ENCODE assay signal across 27 cellular contexts in genomic region chr1:187570166-187570565, GRCh38.
DNase-seq lines count a peak whose midpoint lies in the region; ATAC-seq, FAIRE-seq and TF ChIP-seq lines count a peak whose summit lies in the region.
"Had no signal": no experiment of that assay in that cellular context is flagged by ENCODE, and none has a peak within 500 bp of the region (broad histone marks: within the 10 kb centered on the region; RNA-seq: fewer than 3 reads in every experiment).

No MANE protein-coding gene starts in this region.

- H3K18ac ChIP-seq in IMR-90 (ENCODE audit: low read depth, low read length), result no peak overlapping the region

- H3K79me1 ChIP-seq in IMR-90 (ENCODE audit: low read depth in 1 of 2, low read length in 2 of 2), result no peaks in the 10 kb centered on the region

- WGBS in IMR-90 (ENCODE audit: extremely low coverage in 2 of 2, insufficient read length in 1 of 2), 2 experiments, result no CpG with 5 or more reads among the region's 2 CpGs
- 0% methylated on average over 2 of the region's 2 CpGs for WGBS in HepG2 (ENCODE audit: low lambda C conversion rate)

- no peak overlapping the region for H2AK9ac ChIP-seq in IMR-90 (replicated peaks; ENCODE audit: low read depth, low read length, poor library complexity)

- CTCF ChIA-PET in IMR-90 (lab: Yijun Ruan, JAX), result no interaction called here
- CTCF ChIA-PET in HepG2 (lab: Yijun Ruan, JAX; ENCODE audit: low intra/inter-chr PET ratio, low total read pairs), result no interaction called here

- TF ChIP-seq CTCF in D721Med (IDR thresholded peaks at IDR 0.05; ENCODE audit: insufficient read depth, missing control alignments) (no peak), IMR-90 (conservative IDR thresholded peaks at IDR 0.05; ENCODE audit: low read depth, low read length) (no peak), retinal pigment epithelial cell (conservative IDR thresholded peaks at IDR 0.05; ENCODE audit: low read depth, low read length) (no peak), HepG2 (CRISPR knock-in tag; IDR thresholded peaks at IDR 0.05) (no peak)

- intact Hi-C loops in IMR-90 (cut with micrococcal nuclease) (no loop called here), HepG2 (cut with micrococcal nuclease; ENCODE audit: unreplicated experiment) (no loop called here)

- H3K9ac ChIP-seq in IMR-90 (ENCODE audit: low read depth, low read length) (no peak overlapping the region), HepG2 (ENCODE audit: insufficient read depth, low read depth, low read length) (no peak overlapping the region)
- H3K9ac ChIP-seq: BLaER1 treated with 17β-estradiol and CSF1 and Interleukin-3, amounts not matched to agents 10 nM and 100 nM had no signal

- no peak overlapping the region for H2AK5ac ChIP-seq in IMR-90 (ENCODE audit: low read depth, low read length)

- H3K14ac ChIP-seq in IMR-90 (replicated peaks; ENCODE audit: low read depth, low read length), result no peak overlapping the region

- H3K4ac ChIP-seq in IMR-90 (ENCODE audit: low read depth, low read length), result no peak overlapping the region

- H3K4me3 ChIP-seq in IMR-90 (ENCODE audit: insufficient read depth, low read depth, low read length), result no peak overlapping the region
- no peak overlapping the region for H3K4me3 ChIP-seq in retinal pigment epithelial cell (ENCODE audit: low read length)
- no peak overlapping the region for H3K4me3 ChIP-seq in HepG2 (replicated peaks in 1 of 3; ENCODE audit: insufficient read depth in 1 of 3, low read depth in 2 of 3, low read length in 3 of 3)
- H3K4me3 ChIP-seq: BLaER1 treated with 17β-estradiol and CSF1 and Interleukin-3, amounts not matched to agents 10 nM and 100 nM; GM12878 had no signal

- no peak overlapping the region for H2BK5ac ChIP-seq in IMR-90 (ENCODE audit: low read depth, low read length, poor library complexity, severe bottlenecking)

- H4K20me1 ChIP-seq in IMR-90 (ENCODE audit: insufficient read depth, low read length), result no peaks in the 10 kb centered on the region
- H4K20me1 ChIP-seq in HepG2 (ENCODE audit: insufficient read depth, low read length), result no peaks in the 10 kb centered on the region
- H4K20me1 ChIP-seq: BLaER1 treated with 17β-estradiol and CSF1 and Interleukin-3, amounts not matched to agents 10 nM and 100 nM had no signal

- H4K8ac ChIP-seq in IMR-90 (ENCODE audit: low read depth in 2 of 2, low read length in 2 of 2), result no peak overlapping the region

- H3K23ac ChIP-seq in IMR-90 (ENCODE audit: low read depth, low read length), result no peak overlapping the region

- BruUV-seq in IMR-90 (replicated peaks; lab: Mats Ljungman, UMichigan) (no TSS peak), HepG2 (replicated peaks; lab: Mats Ljungman, UMichigan) (no TSS peak)

- no peak for TF ChIP-seq POLR2A in IMR-90 (IDR thresholded peaks at IDR 0.05; ENCODE audit: low read depth, low read length)
- TF ChIP-seq POLR2A in HepG2 (IDR thresholded peaks at IDR 0.05; ENCODE audit: insufficient read depth in 1 of 2, low read depth in 2 of 2, low read length in 2 of 2), result no peak

- dilution Hi-C loops in IMR-90 (cut with HindIII; ENCODE audit: low sequenced_read_pairs, unreplicated experiment), result no loop called here

- ATAC-seq in IMR-90 (ENCODE audit: low read depth) (no peak), HG03439 (IDR thresholded peaks at IDR 0.05; ENCODE audit: unreplicated experiment) (no peak), HepG2 (no peak), GM21786 (IDR thresholded peaks at IDR 0.05; ENCODE audit: unreplicated experiment) (no peak)
- ATAC-seq: CD8-positive, alpha-beta T cell; GM12878 had no signal

- TF ChIP-seq EP300 in HepG2 (IDR thresholded peaks at IDR 0.05; ENCODE audit: low read depth in 2 of 2, low read length in 2 of 2) (no peak), HepG2 (CRISPR knock-in tag; IDR thresholded peaks at IDR 0.05; ENCODE audit: borderline replicate concordance) (no peak)

- DNase-seq in D721Med (ENCODE audit: insufficient read length, low spot score) (no peak), IMR-90 (no peak), NCI-H446 treated with DMSO at 0.1 percent for 48 hours (lab: John Stamatoyannopoulos, UW) (peak; percentile 64), retinal pigment epithelial cell (ENCODE audit: low read depth) (peak; percentile 60), occipital lobe (lab: John Stamatoyannopoulos, UW) (no peak), HepG2 (ENCODE audit: low spot score) (no peak)
- DNase-seq: 8988T; ACHN; AML-193; Caco-2; Calu3; CD4-positive, alpha-beta T cell; CD8-positive, alpha-beta T cell; DMS 273 treated with DMSO at 0.1 percent for 48 hours; DMS153; DMS53; DMS79; DND-41; EL; GDM1 had no signal

- H3K27ac ChIP-seq in IMR-90 (ENCODE audit: insufficient read depth, low read length) (no peak overlapping the region), HepG2 (ENCODE audit: extremely low read length, insufficient read depth, low read length) (no peak overlapping the region)
- H3K27ac ChIP-seq: BLaER1 treated with 17β-estradiol and CSF1 and Interleukin-3, amounts not matched to agents 10 nM and 100 nM; C4-2B had no signal

- H3K36me3 ChIP-seq in IMR-90 (ENCODE audit: control insufficient read depth, insufficient read depth, low read length) (no peaks in the 10 kb centered on the region), HepG2 (replicated peaks in 1 of 2; ENCODE audit: control insufficient read depth in 1 of 2, insufficient read depth in 2 of 2, low read length in 2 of 2) (no peaks in the 10 kb centered on the region)
- H3K36me3 ChIP-seq: BLaER1 treated with 17β-estradiol and CSF1 and Interleukin-3, amounts not matched to agents 10 nM and 100 nM had no signal

- H4K5ac ChIP-seq in IMR-90 (ENCODE audit: low read depth, low read length), result no peak overlapping the region

- H3K4me2 ChIP-seq in IMR-90 (ENCODE audit: low read depth, low read length), result no peak overlapping the region
- H3K4me2 ChIP-seq in HepG2 (ENCODE audit: low read depth, low read length), result no peak overlapping the region
- H3K4me2 ChIP-seq: BLaER1 treated with 17β-estradiol and CSF1 and Interleukin-3, amounts not matched to agents 10 nM and 100 nM had no signal

- H3K9me3 ChIP-seq in IMR-90 (ENCODE audit: control insufficient read depth, insufficient read depth, low read length) (no peaks in the 10 kb centered on the region), HepG2 (ENCODE audit: low read length) (no peaks in the 10 kb centered on the region)
- H3K9me3 ChIP-seq: Caco-2 had no signal

- no peak overlapping the region for H2BK15ac ChIP-seq in IMR-90 (ENCODE audit: low read depth, low read length)

- POLR2A ChIA-PET in IMR-90 (lab: Charles Lee; ENCODE audit: unreplicated experiment) (no interaction called here), HepG2 (lab: Yijun Ruan, JAX) (no interaction called here)

- no peaks in the 10 kb centered on the region for H3K27me3 ChIP-seq in IMR-90 (ENCODE audit: control insufficient read depth, insufficient read depth, low read length)
- no peaks in the 10 kb centered on the region for H3K27me3 ChIP-seq in HepG2 (ENCODE audit: control insufficient read depth in 1 of 2, insufficient read depth in 2 of 2, low read length in 2 of 2)
- H3K27me3 ChIP-seq: BLaER1 treated with 17β-estradiol and CSF1 and Interleukin-3, amounts not matched to agents 10 nM and 100 nM had no signal

- FAIRE-seq in D721Med (lab: Jason Lieb, UNC) (peak; percentile 35), HepG2 (lab: Jason Lieb, UNC) (no peak)
- FAIRE-seq: GM12878, GM12892, GM18507 had no signal

- H4K91ac ChIP-seq in IMR-90 (ENCODE audit: insufficient read depth, low read depth, low read length), result no peak overlapping the region

- no peak overlapping the region for H2BK20ac ChIP-seq in IMR-90 (ENCODE audit: low read depth, low read length)

- TF ChIP-seq RAD21 in IMR-90 (IDR thresholded peaks at IDR 0.05; ENCODE audit: low read length) (no peak), HepG2 (CRISPR knock-in tag; IDR thresholded peaks at IDR 0.05) (no peak)

- H3K9me1 ChIP-seq in IMR-90 (ENCODE audit: insufficient read depth, low read length), result no peaks in the 10 kb centered on the region

- H2AFZ ChIP-seq in IMR-90 (replicated peaks; ENCODE audit: low read length, poor library complexity) (no peak overlapping the region), HepG2 (ENCODE audit: low read length) (no peak overlapping the region)

- H2BK120ac ChIP-seq in IMR-90 (ENCODE audit: low read depth, low read length), result no peak overlapping the region

- H3K79me2 ChIP-seq in HepG2 (ENCODE audit: insufficient read depth, low read length), result no peaks in the 10 kb centered on the region

- H3K56ac ChIP-seq in IMR-90 (ENCODE audit: extremely low read depth, insufficient read depth, low read length), result no peak overlapping the region

- H3K4me1 ChIP-seq in IMR-90 (ENCODE audit: control insufficient read depth, insufficient read depth, low read length) (no peaks in the 10 kb centered on the region), HepG2 (ENCODE audit: insufficient read depth, low read length) (no peaks in the 10 kb centered on the region)
- H3K4me1 ChIP-seq: Caco-2 had no signal

- in situ Hi-C loops in IMR-90 (cut with MboI; ENCODE audit: low sequenced_read_pairs) (no loop called here), HepG2 (cut with HindIII; ENCODE audit: extremely low pct_ligation_motif_present, low pct_unique_long_range_greater_than_20kb) (no loop called here)

TF ChIP-seq in IMR-90, 13 proteins besides CTCF, POLR2A, EP300 and RAD21:
- TF ChIP-seq MAFK (IDR thresholded peaks at IDR 0.05; ENCODE audit: low read depth, low read length), result no peak
- TF ChIP-seq CEBPB (IDR thresholded peaks at IDR 0.05; ENCODE audit: low read depth, low read length), result peak; percentile 41; the same call in 1 of the 2 replicates
TF ChIP-seq in IMR-90: peak in this region for 1.

TF ChIP-seq in HepG2, 621 proteins besides CTCF, POLR2A, EP300 and RAD21 (continues in another document):
- TF ChIP-seq DMAP1 (CRISPR knock-in tag; IDR thresholded peaks at IDR 0.05) (no peak), ZNF280B (CRISPR knock-in tag; IDR thresholded peaks at IDR 0.05; ENCODE audit: borderline replicate concordance) (no peak), GPN1 (CRISPR knock-in tag; IDR thresholded peaks at IDR 0.05; ENCODE audit: borderline replicate concordance) (no peak), ZNF124 (CRISPR knock-in tag; IDR thresholded peaks at IDR 0.05) (no peak)

Comparison
In these comparisons a context has a peak if more than half of its experiments do, and no peak if none do; other contexts are left out.
1. DNase-seq: peak in NCI-H446 treated with DMSO at 0.1 percent for 48 hours (single experiment) and retinal pigment epithelial cell (single experiment); none in D721Med (single experiment), IMR-90 (single experiment), occipital lobe (single experiment) and HepG2 (single experiment).